In the genomic region with DNA sequence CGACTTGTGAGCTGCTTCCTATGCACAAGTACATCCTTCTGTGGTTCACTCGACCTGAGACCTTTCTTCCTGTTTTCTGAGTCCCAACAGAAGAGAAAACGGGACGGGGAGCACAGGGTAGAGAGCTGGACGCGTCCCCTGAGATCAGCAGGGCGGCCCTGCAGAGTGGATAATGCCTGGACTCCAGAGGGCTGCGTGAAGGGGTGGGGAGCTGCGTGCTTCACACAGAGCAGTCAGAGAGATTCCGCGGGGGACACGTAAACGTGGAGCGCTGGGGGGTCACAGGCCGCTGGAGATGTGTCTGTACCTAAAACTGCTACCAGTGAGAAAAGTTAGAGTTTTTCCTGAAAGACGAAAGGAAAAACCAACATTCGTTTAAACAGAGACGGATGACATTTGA, we compare ENCODE assay signal across 21 cellular contexts. TPM values are rescaled to one million over a fixed set of nuclear protein-coding genes. Genes with fewer than 3 reads are reported as not detected.
"Had no signal": no experiment of that assay in that cellular context is flagged by ENCODE, and none has a peak within 500 bp of the region (broad histone marks: within the 10 kb centered on the region; RNA-seq: fewer than 3 reads in every experiment).

No MANE protein-coding gene starts in this region.

- H3K36me3 Mint-ChIP-seq: memory B cell, naive B cell had no signal

- H3K27ac ChIP-seq: esophagus squamous epithelium, gastroesophageal sphincter, left ventricle myocardium inferior, lower lobe of right lung, tibial nerve had no signal

- H3K9me3 Mint-ChIP-seq: memory B cell; stimulated activated naive CD8-positive, alpha-beta T cell treated with anti-CD3 and anti-CD28 coated beads, Interleukin-15, Interleukin-2, amounts not matched to agents 100 ng/mL and 50 ng/mL, for 24 hours had no signal

- H3K27ac Mint-ChIP-seq: memory B cell; naive B cell; nephron; stimulated activated naive CD8-positive, alpha-beta T cell treated with anti-CD3 and anti-CD28 coated beads, Interleukin-15, Interleukin-2, amounts not matched to agents 100 ng/mL and 50 ng/mL, for 24 hours had no signal

- H3K4me1 Mint-ChIP-seq: memory B cell, naive B cell, nephron had no signal

- H3K9me3 ChIP-seq: esophagus squamous epithelium, gastroesophageal sphincter, left ventricle myocardium inferior, lower lobe of right lung, testis, tibial nerve had no signal

- H3K4me3 Mint-ChIP-seq: memory B cell; naive B cell; nephron; stimulated activated naive CD8-positive, alpha-beta T cell treated with anti-CD3 and anti-CD28 coated beads, Interleukin-15, Interleukin-2, amounts not matched to agents 100 ng/mL and 50 ng/mL, for 24 hours had no signal

- DNase-seq: effector memory CD4-positive, alpha-beta T cell; esophagus squamous epithelium; foreskin fibroblast; glutamatergic neuron; kidney; left cardiac atrium; left ventricle myocardium inferior; lower lobe of right lung; naive B cell; right cardiac atrium; small intestine; stimulated activated CD4-positive, alpha-beta T cell treated with anti-CD3 and anti-CD28 coated beads, Interleukin-12 subunit alpha, Interleukin-12 subunit beta, amount 100 ng/mL, for 4 hours; testis had no signal

- H3K4me1 ChIP-seq: esophagus squamous epithelium, left ventricle myocardium inferior, lower lobe of right lung had no signal

- H3K4me3 ChIP-seq: esophagus squamous epithelium, gastroesophageal sphincter, left ventricle myocardium inferior, lower lobe of right lung, testis, tibial nerve had no signal

- H3K36me3 ChIP-seq: esophagus squamous epithelium, gastroesophageal sphincter, lower lobe of right lung, tibial nerve had no signal

- H3K27me3 ChIP-seq: esophagus squamous epithelium, gastroesophageal sphincter, testis had no signal

- FAIRE-seq: kidney, small intestine had no signal

- ATAC-seq: gastroesophageal sphincter, left cardiac atrium, lower lobe of right lung, right cardiac atrium had no signal

RNA-seq across cellular contexts. Expression of a gene that starts 46.3 kb away (rescaled TPM):
- total RNA-seq: epithelial cell of proximal tubule, osteocyte, ureter had no signal
